ENCODE assay signal across 17 cellular contexts in the genomic region with DNA sequence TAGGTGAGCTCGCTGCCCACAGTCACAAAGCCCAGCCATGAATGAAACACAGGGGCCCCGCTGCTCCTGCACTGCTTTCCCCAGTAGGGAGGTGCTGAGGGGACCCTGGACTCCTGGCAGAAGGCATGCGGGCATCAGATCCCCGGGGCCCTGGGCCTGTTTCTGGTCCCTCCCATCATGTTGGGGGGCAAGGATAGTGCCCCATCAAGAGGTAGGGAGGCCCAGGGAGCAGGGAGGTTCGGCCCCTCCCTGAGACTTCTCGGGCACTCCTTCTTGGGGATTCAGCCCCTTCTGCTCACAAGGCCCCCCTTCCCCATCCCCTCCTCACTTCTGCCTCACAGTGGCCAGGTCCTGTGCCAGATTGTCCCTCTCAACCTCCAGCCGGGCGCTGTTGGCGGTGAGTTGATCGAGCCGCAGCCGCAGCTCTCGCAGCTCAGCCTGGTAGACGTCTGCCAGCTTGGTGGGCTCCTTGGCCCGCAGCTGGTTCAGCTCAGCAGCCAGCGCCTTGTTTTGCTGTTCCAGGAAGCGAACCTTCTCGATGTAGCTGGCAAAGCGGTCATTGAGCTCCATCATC. TPM values are rescaled to one million over a fixed set of nuclear protein-coding genes. Genes with fewer than 3 reads are reported as not detected.
"Had no signal": no experiment of that assay in that cellular context is flagged by ENCODE, and none has a peak within 500 bp of the region (broad histone marks: within the 10 kb centered on the region; RNA-seq: fewer than 3 reads in every experiment).

No MANE protein-coding gene starts in this region.

- H3K27me3 ChIP-seq: thyroid gland, vagina had no signal

- H3K27ac ChIP-seq: vagina had no signal

- H3K36me3 Mint-ChIP-seq: memory B cell; natural killer cell treated with Interleukin-12 subunit alpha and Interleukin-12 subunit beta and Interleukin-15 and Interleukin-18, amount 100 ng/mL, for 72 hours had no signal

- H3K9me3 Mint-ChIP-seq: activated CD8-positive, alpha-beta T cell treated with anti-CD3 and anti-CD28 coated beads for 36 hours; activated T-cell treated with anti-CD3 and anti-CD28 coated beads, Interleukin-2, amount 50 U/mL, for 72 hours; memory B cell; natural killer cell treated with Interleukin-12 subunit alpha and Interleukin-12 subunit beta and Interleukin-15 and Interleukin-18, amount 100 ng/mL, for 72 hours; stimulated activated naive CD8-positive, alpha-beta T cell treated with anti-CD3 and anti-CD28 coated beads, Interleukin-15, amount 100 ng/mL, for 72 hours; T-helper 1 cell treated with Interleukin-12 subunit alpha and Interleukin-12 subunit beta and Interleukin-4 antibody, amounts not matched to agents 30 μg/mL and 1 μg/mL, for 36 hours had no signal

- H3K9me3 ChIP-seq: esophagus muscularis mucosa, thyroid gland, vagina had no signal

- H3K36me3 ChIP-seq: esophagus muscularis mucosa, thyroid gland, vagina had no signal

- DNase-seq: activated CD4-positive, alpha-beta T cell treated with anti-CD3 and anti-CD28 coated beads for 4 hours; activated CD8-positive, alpha-beta memory T cell treated with anti-CD3 and anti-CD28 coated beads, Interleukin-2, amount 50 U/mL, for 4 hours; activated CD8-positive, alpha-beta T cell treated with anti-CD3 and anti-CD28 coated beads for 36 hours; activated naive CD4-positive, alpha-beta T cell; activated T-cell treated with anti-CD3 and anti-CD28 coated beads, Interleukin-2, amount 50 U/mL, for 72 hours; cerebellar nuclear complex; occipital lobe; stimulated activated CD4-positive, alpha-beta T cell treated with anti-CD3 and anti-CD28 coated beads, Interleukin-15, amount 100 ng/mL, for 24 hours; stimulated activated CD4-positive, alpha-beta T cell treated with anti-CD3 and anti-CD28 coated beads, Interleukin-4, amount 100 ng/mL, for 24 hours; stimulated activated naive CD8-positive, alpha-beta T cell treated with anti-CD3 and anti-CD28 coated beads, Interleukin-15, amount 100 ng/mL, for 72 hours had no signal

- H3K4me3 Mint-ChIP-seq: activated CD8-positive, alpha-beta T cell treated with anti-CD3 and anti-CD28 coated beads for 36 hours; activated T-cell treated with anti-CD3 and anti-CD28 coated beads, Interleukin-2, amount 50 U/mL, for 72 hours; memory B cell; natural killer cell treated with Interleukin-12 subunit alpha and Interleukin-12 subunit beta and Interleukin-15 and Interleukin-18, amount 100 ng/mL, for 72 hours; stimulated activated naive CD8-positive, alpha-beta T cell treated with anti-CD3 and anti-CD28 coated beads, Interleukin-15, amount 100 ng/mL, for 72 hours; T-helper 1 cell treated with Interleukin-12 subunit alpha and Interleukin-12 subunit beta and Interleukin-4 antibody, amounts not matched to agents 30 μg/mL and 1 μg/mL, for 36 hours had no signal

- ATAC-seq: activated CD8-positive, alpha-beta T cell treated with anti-CD3 and anti-CD28 coated beads for 36 hours; activated T-cell treated with anti-CD3 and anti-CD28 coated beads, Interleukin-2, amount 50 U/mL, for 72 hours; natural killer cell treated with Interleukin-12 subunit alpha and Interleukin-12 subunit beta and Interleukin-15 and Interleukin-18, amount 100 ng/mL, for 72 hours; stimulated activated naive CD8-positive, alpha-beta T cell treated with anti-CD3 and anti-CD28 coated beads, Interleukin-15, amount 100 ng/mL, for 72 hours had no signal

- H3K4me3 ChIP-seq: esophagus muscularis mucosa, thyroid gland, vagina had no signal

- H3K27ac Mint-ChIP-seq: activated CD8-positive, alpha-beta T cell treated with anti-CD3 and anti-CD28 coated beads for 36 hours; activated T-cell treated with anti-CD3 and anti-CD28 coated beads, Interleukin-2, amount 50 U/mL, for 72 hours; memory B cell; natural killer cell treated with Interleukin-12 subunit alpha and Interleukin-12 subunit beta and Interleukin-15 and Interleukin-18, amount 100 ng/mL, for 72 hours; T-helper 1 cell treated with Interleukin-12 subunit alpha and Interleukin-12 subunit beta and Interleukin-4 antibody, amounts not matched to agents 30 μg/mL and 1 μg/mL, for 36 hours had no signal

RNA-seq across cellular contexts. Expression of a gene that starts 0.5 kb away (rescaled TPM):
- total RNA-seq: activated CD8-positive, alpha-beta T cell treated with anti-CD3 and anti-CD28 coated beads for 36 hours; activated T-cell treated with anti-CD3 and anti-CD28 coated beads, Interleukin-2, amount 50 U/mL, for 72 hours; dermis microvascular lymphatic vessel endothelial cell; natural killer cell treated with Interleukin-12 subunit alpha and Interleukin-12 subunit beta and Interleukin-15 and Interleukin-18, amount 100 ng/mL, for 72 hours; vagina had no signal

RNA-seq across cellular contexts. Expression of a gene that starts 53.3 kb away (rescaled TPM):
- total RNA-seq: activated CD8-positive, alpha-beta T cell treated with anti-CD3 and anti-CD28 coated beads for 36 hours; natural killer cell treated with Interleukin-12 subunit alpha and Interleukin-12 subunit beta and Interleukin-15 and Interleukin-18, amount 100 ng/mL, for 72 hours had no signal
